1 cellular context compared by ENCODE assay signal in the genomic region with DNA sequence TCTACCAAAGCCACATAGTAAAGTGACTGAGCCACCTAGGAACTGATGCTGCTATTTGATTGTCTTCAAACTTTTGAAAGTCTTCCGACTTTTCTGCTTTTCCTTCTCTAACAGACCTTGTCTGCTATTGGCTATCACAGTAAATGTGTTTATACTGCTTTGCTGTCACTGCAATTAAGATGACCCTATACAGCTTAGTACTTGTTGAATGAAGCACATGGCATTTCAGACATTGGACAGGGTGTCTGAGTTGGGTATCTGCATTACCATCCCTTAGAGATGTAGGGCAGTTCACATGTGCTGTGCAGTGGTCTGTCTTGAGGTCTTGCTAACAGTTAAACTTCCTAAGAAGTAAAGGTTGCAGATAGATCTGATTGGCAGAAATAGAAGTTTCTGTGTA.
TF ChIP-seq lines count a peak whose summit lies in the region.

No MANE protein-coding gene starts in this region.

TF ChIP-seq in H1, 55 proteins besides CTCF, POLR2A, EP300 and RAD21:
- TF ChIP-seq, protein P1, sequence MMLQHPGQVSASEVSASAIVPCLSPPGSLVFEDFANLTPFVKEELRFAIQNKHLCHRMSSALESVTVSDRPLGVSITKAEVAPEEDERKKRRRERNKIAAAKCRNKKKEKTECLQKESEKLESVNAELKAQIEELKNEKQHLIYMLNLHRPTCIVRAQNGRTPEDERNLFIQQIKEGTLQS (IDR thresholded peaks at IDR 0.05; ENCODE audit: insufficient read depth, low read depth, low read length): no peak
- TF ChIP-seq MAFK (IDR thresholded peaks at IDR 0.05; ENCODE audit: low read depth, low read length) (no peak), BCL11A (IDR thresholded peaks at IDR 0.05; ENCODE audit: low read depth in 2 of 2, low read length in 2 of 2) (no peak)
